8 cellular contexts compared by ENCODE assay signal in the genomic region with DNA sequence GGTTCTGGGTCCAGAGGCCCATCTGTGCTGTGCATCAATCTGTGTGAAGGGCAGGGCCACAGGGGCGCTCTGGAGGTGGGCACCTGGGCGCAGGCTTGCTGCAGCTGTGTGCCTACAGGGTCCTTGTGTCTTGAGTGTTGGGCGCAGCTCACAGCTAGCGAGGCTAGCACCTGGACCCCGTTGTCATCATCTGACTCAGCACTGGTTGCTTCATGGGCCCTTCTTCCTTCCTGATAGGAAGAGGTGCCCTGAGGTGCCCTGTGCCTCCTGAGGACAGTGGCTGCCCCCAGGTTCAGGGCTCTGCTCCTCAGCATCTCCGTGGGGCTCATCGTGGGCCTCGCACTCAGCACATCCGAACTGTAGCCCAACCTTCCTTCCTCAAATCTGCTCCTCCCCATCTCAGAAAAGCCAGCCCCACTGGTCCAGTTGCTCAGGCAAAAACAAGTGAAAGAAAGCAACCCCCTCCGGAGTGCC. TPM values are rescaled to one million over a fixed set of nuclear protein-coding genes. Genes with fewer than 3 reads are reported as not detected.
A peak's percentile ranks its signal among the peaks of the same experiment; 100 is the strongest.
DNase-seq lines count a peak whose midpoint lies in the region; ATAC-seq and TF ChIP-seq lines count a peak whose summit lies in the region.

No MANE protein-coding gene starts in this region.

- H3K79me2 ChIP-seq in neural cell (replicated peaks; ENCODE audit: insufficient read depth, low read length), result peaks cover 20% of the 10 kb centered on the region

- no peak overlapping the region for H2AFZ ChIP-seq in neural cell (ENCODE audit: low read depth, low read length)

- peaks cover 25 to 31% of the 10 kb centered on the region in 2 donors for H3K4me1 ChIP-seq in breast epithelium

- TF ChIP-seq EP300 in neural cell (conservative IDR thresholded peaks at IDR 0.05; ENCODE audit: poor library complexity, severe bottlenecking), result no peak

- H3K4me3 ChIP-seq in GM08714 (ENCODE audit: low read length), result peak overlapping the region; percentile 3; the same call in 1 of the 2 replicates
- peak overlapping the region; percentile 48 for H3K4me3 ChIP-seq in Jurkat, Clone E6-1 (ENCODE audit: low read length)
- peak overlapping the region in 1 of 3 donors; percentile 42 for H3K4me3 ChIP-seq in breast epithelium
- H3K4me3 ChIP-seq in neural cell (ENCODE audit: low read length), result no peak overlapping the region

- no peaks in the 10 kb centered on the region for H3K9me3 ChIP-seq in breast epithelium
- no peaks in the 10 kb centered on the region for H3K9me3 ChIP-seq in neural cell (ENCODE audit: low read length)

- no peak for TF ChIP-seq RAD21 in neural cell (conservative IDR thresholded peaks at IDR 0.05)

- no peak overlapping the region for H3K4me2 ChIP-seq in neural cell (ENCODE audit: low read length)

- intact Hi-C loops in breast epithelium (cut with DNase I; ENCODE audit: low total_unique reads), result no loop called here

- ATAC-seq in HG03108 (IDR thresholded peaks at IDR 0.05; ENCODE audit: unreplicated experiment) (no peak), HG02623 (IDR thresholded peaks at IDR 0.05; ENCODE audit: unreplicated experiment) (no peak)

- no peak for DNase-seq in Jurkat, Clone E6-1 (ENCODE audit: low read depth, low spot score)
- no peak for DNase-seq in breast epithelium (ENCODE audit: low spot score in 2 of 2)
- no peak for DNase-seq in NCI-H226
- no peak for DNase-seq in ecto neural progenitor cell (ENCODE audit: low spot score)

- no peak for TF ChIP-seq POLR2A in breast epithelium (IDR thresholded peaks at IDR 0.05)

- TF ChIP-seq CTCF in breast epithelium (IDR thresholded peaks at IDR 0.05) (no peak), neural cell (IDR thresholded peaks at IDR 0.05; ENCODE audit: poor library complexity, severe bottlenecking) (no peak)

- no peaks in the 10 kb centered on the region for H3F3A ChIP-seq in neural cell (ENCODE audit: insufficient read depth, low read length, poor library complexity, severe bottlenecking)

- H3K36me3 ChIP-seq in breast epithelium (no peaks in the 10 kb centered on the region), neural cell (ENCODE audit: insufficient read depth, low read length) (peaks cover 2% of the 10 kb centered on the region)

- H3K27ac ChIP-seq in breast epithelium, result peak overlapping the region; percentile 49 to 75
- no peak overlapping the region for H3K27ac ChIP-seq in neural cell (ENCODE audit: low read length)

- H4K20me1 ChIP-seq in neural cell (ENCODE audit: insufficient read depth), result no peaks in the 10 kb centered on the region

- H3K27me3 ChIP-seq in breast epithelium (no peaks in the 10 kb centered on the region), neural cell (ENCODE audit: insufficient read depth, low read depth, low read length) (no peaks in the 10 kb centered on the region)

- H3K9ac ChIP-seq in neural cell (ENCODE audit: low read length), result peak overlapping the region; percentile 20

- H3K9me2 ChIP-seq in neural cell (ENCODE audit: insufficient read depth, low read length), result no peaks in the 10 kb centered on the region

TF ChIP-seq in neural cell, 6 proteins besides CTCF, POLR2A, EP300 and RAD21:
- TF ChIP-seq TAF1 (IDR thresholded peaks at IDR 0.05; ENCODE audit: low read depth) (no peak), SMC3 (conservative IDR thresholded peaks at IDR 0.05; ENCODE audit: poor library complexity) (no peak), EZH2 (IDR thresholded peaks at IDR 0.05; ENCODE audit: borderline replicate concordance, insufficient read depth, low read length, poor library complexity, severe bottlenecking) (no peak), POLR2AphosphoS5 (IDR thresholded peaks at IDR 0.05) (no peak), MXI1 (conservative IDR thresholded peaks at IDR 0.05; ENCODE audit: poor library complexity, severe bottlenecking) (no peak)
- TF ChIP-seq, protein P1, sequence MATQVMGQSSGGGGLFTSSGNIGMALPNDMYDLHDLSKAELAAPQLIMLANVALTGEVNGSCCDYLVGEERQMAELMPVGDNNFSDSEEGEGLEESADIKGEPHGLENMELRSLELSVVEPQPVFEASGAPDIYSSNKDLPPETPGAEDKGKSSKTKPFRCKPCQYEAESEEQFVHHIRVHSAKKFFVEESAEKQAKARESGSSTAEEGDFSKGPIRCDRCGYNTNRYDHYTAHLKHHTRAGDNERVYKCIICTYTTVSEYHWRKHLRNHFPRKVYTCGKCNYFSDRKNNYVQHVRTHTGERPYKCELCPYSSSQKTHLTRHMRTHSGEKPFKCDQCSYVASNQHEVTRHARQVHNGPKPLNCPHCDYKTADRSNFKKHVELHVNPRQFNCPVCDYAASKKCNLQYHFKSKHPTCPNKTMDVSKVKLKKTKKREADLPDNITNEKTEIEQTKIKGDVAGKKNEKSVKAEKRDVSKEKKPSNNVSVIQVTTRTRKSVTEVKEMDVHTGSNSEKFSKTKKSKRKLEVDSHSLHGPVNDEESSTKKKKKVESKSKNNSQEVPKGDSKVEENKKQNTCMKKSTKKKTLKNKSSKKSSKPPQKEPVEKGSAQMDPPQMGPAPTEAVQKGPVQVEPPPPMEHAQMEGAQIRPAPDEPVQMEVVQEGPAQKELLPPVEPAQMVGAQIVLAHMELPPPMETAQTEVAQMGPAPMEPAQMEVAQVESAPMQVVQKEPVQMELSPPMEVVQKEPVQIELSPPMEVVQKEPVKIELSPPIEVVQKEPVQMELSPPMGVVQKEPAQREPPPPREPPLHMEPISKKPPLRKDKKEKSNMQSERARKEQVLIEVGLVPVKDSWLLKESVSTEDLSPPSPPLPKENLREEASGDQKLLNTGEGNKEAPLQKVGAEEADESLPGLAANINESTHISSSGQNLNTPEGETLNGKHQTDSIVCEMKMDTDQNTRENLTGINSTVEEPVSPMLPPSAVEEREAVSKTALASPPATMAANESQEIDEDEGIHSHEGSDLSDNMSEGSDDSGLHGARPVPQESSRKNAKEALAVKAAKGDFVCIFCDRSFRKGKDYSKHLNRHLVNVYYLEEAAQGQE (IDR thresholded peaks at IDR 0.05; ENCODE audit: borderline replicate concordance), result no peak

RNA-seq across cellular contexts. Expression of a gene that starts 54.8 kb away (rescaled TPM):
- polyA plus RNA-seq in Jurkat, Clone E6-1 (2012; ENCODE audit: insufficient read depth, insufficient read length), result 44.0 TPM
- total RNA-seq in breast epithelium, result 10 to 100 TPM; 29.1 to 38.7 (median 33.6) TPM
- 13.9 and 18.1 TPM in 2 replicates for polyA plus RNA-seq in neural cell
- 28.2 and 34.7 TPM in 2 replicates for polyA minus RNA-seq in neural cell

RNA-seq across cellular contexts. Expression of a gene that starts 55.1 kb away (rescaled TPM):
- polyA plus RNA-seq in Jurkat, Clone E6-1 (2012; ENCODE audit: insufficient read depth, insufficient read length), result 5.2 TPM
- 1 to 10 TPM in 2 of 3 donors, under 1 TPM in 1; 0.96 to 2.9 (median 2.3) TPM for total RNA-seq in breast epithelium
- polyA plus RNA-seq in neural cell, result 4.5 and 5.3 TPM in 2 replicates
- polyA minus RNA-seq in neural cell, result 5.4 and 7.3 TPM in 2 replicates

RNA-seq across cellular contexts. Expression of a gene that starts 55.7 kb away (rescaled TPM):
- polyA plus RNA-seq in Jurkat, Clone E6-1 (2012; ENCODE audit: insufficient read depth, insufficient read length), result 667 TPM
- total RNA-seq in breast epithelium, result 100 to 1,000 TPM in 1 of 3 donors, 10 to 100 TPM in 2; 97.3 to 134 (median 99.2) TPM
- polyA plus RNA-seq in neural cell, result 266 and 308 TPM in 2 replicates
- 102 and 122 TPM in 2 replicates for polyA minus RNA-seq in neural cell
